In the genomic region with DNA sequence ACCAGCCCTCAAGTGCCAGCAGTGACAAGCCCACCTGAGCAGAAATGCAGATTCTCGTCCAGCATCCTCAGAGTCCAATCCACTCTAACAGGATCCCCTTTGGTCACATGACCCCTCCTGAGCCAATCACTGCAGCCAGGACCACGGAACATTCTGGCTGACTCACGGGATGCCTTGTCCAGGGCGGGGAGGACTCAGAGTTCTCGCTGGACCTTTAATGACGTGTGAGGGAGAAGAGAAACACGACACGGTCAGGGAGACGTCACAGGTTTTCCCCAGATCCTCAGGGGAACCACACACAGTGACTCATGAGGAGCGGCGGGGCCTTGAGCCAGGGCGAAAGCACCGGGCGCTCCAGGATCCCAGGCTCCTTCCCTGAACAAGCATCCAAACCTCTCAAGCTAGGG, we compare ENCODE assay signal across 8 cellular contexts.
A peak's percentile ranks its signal among the peaks of the same experiment; 100 is the strongest.
DNase-seq lines count a peak whose midpoint lies in the region; ATAC-seq and TF ChIP-seq lines count a peak whose summit lies in the region.

No MANE protein-coding gene starts in this region.

- H3K27ac ChIP-seq in RWPE1: peak overlapping the region; percentile 62

- CTCF ChIA-PET in RWPE1 (lab: Yijun Ruan, JAX): no interaction called here

- TF ChIP-seq CTCF in RWPE1 (conservative IDR thresholded peaks at IDR 0.05; ENCODE audit: low read depth): no peak

- peak; percentile 94 for ATAC-seq in Right ventricle myocardium inferior
- peak; percentile 89 for ATAC-seq in sciatic nerve

- intact Hi-C loops in Right ventricle myocardium inferior (cut with DNase I) (no loop called here), sciatic nerve (cut with DNase I) (no loop called here)

- peak; percentile 23 for DNase-seq in ELF-1 (ENCODE audit: low read depth, low spot score)
- peak; percentile 85 for DNase-seq in RWPE1 (ENCODE audit: low spot score)
- DNase-seq in Right ventricle myocardium inferior (ENCODE audit: missing footprints): no peak
- DNase-seq in sciatic nerve (ENCODE audit: low spot score): no peak
- no peak for DNase-seq in UCSD-AML1 (lab: John Stamatoyannopoulos, UW; ENCODE audit: unreplicated experiment)
- no peak for DNase-seq in GDM1 (lab: John Stamatoyannopoulos, UW)
- no peak for DNase-seq in NAMALWA (ENCODE audit: low spot score)
- no peak for DNase-seq in NCI-H526 treated with DMSO at 0.1 percent for 48 hours (lab: John Stamatoyannopoulos, UW)

- POLR2A ChIA-PET in RWPE1 (lab: Yijun Ruan, JAX; ENCODE audit: low non-redundant PET): no interaction called here

Comparison
In these comparisons a context has a peak if more than half of its experiments do, and no peak if none do; other contexts are left out.
1. DNase-seq: peak in ELF-1 (single experiment) and RWPE1 (single experiment); none in Right ventricle myocardium inferior (single experiment), sciatic nerve (single experiment), UCSD-AML1 (single experiment), GDM1 (single experiment), NAMALWA (single experiment) and NCI-H526 treated with DMSO at 0.1 percent for 48 hours (single experiment).